In the genomic region with DNA sequence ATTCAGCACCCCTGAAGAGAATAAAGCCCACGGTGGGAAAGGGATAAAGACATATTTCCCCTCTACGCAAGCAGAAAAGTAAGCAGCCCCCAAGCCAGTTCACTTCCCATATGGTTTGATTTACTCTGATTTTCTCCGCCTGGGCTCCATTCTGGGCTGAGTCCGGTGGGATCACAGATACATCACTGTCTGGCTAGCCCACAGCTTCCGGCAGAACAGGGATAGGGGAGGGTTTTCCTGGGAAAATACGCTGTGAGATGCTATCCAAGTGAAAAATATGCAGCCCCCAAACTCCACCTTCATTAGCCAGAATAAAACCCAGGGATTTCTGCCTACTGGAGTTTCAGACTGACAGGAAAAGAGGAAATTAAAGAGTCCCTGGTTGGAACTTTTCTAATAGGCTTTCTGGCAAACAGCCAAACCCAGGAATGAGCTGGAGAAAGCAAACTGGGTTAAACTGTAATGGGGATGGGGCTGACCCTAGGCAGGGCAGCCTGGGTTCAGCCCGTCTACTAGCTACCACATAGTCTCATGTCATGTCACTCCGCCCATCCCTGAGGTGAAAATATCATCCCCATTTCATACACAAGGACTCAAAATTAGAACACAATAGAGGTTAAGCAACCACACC, we compare ENCODE assay signal across 1 cellular context.
A peak's percentile ranks its signal among the peaks of the same experiment; 100 is the strongest.
TF ChIP-seq lines count a peak whose summit lies in the region.

No MANE protein-coding gene starts in this region.

TF ChIP-seq in SK-N-SH, 30 proteins besides CTCF, POLR2A, EP300 and RAD21:
- TF ChIP-seq TEAD4 (IDR thresholded peaks at IDR 0.05; ENCODE audit: borderline replicate concordance, insufficient read depth) (no peak), CHD2 (IDR thresholded peaks at IDR 0.05; ENCODE audit: low read length, partially characterized antibody) (no peak), NFIC (IDR thresholded peaks at IDR 0.05; ENCODE audit: borderline replicate concordance) (peak; percentile 90), MXI1 (IDR thresholded peaks at IDR 0.05; ENCODE audit: low read depth, low read length) (peak; percentile 44; the same call in 1 of the 2 replicates), TCF12 (IDR thresholded peaks at IDR 0.05) (peak; percentile 51; the same call in 1 of the 2 replicates), GATA2 (CRISPR knock-in tag; IDR thresholded peaks at IDR 0.05) (peak; percentile 58)
- TF ChIP-seq, protein P1, sequence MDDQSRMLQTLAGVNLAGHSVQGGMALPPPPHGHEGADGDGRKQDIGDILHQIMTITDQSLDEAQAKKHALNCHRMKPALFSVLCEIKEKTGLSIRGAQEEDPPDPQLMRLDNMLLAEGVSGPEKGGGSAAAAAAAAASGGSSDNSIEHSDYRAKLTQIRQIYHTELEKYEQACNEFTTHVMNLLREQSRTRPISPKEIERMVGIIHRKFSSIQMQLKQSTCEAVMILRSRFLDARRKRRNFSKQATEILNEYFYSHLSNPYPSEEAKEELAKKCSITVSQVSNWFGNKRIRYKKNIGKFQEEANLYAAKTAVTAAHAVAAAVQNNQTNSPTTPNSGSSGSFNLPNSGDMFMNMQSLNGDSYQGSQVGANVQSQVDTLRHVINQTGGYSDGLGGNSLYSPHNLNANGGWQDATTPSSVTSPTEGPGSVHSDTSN (IDR thresholded peaks at IDR 0.05) = peak; percentile 78
- TF ChIP-seq, protein P2, sequence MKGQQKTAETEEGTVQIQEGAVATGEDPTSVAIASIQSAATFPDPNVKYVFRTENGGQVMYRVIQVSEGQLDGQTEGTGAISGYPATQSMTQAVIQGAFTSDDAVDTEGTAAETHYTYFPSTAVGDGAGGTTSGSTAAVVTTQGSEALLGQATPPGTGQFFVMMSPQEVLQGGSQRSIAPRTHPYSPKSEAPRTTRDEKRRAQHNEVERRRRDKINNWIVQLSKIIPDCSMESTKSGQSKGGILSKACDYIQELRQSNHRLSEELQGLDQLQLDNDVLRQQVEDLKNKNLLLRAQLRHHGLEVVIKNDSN (IDR thresholded peaks at IDR 0.05; ENCODE audit: borderline replicate concordance, low read depth) = no peak
TF ChIP-seq in SK-N-SH: peak in this region for 5.
